In genomic region chr11:8597182-8597581, GRCh38 we compare ENCODE assay signal across 14 cellular contexts. TPM values are rescaled to one million over a fixed set of nuclear protein-coding genes. Genes with fewer than 3 reads are reported as not detected.
A peak's percentile ranks its signal among the peaks of the same experiment; 100 is the strongest.
DNase-seq lines count a peak whose midpoint lies in the region; FAIRE-seq and TF ChIP-seq lines count a peak whose summit lies in the region.
"Had no signal": no experiment of that assay in that cellular context is flagged by ENCODE, and none has a peak within 500 bp of the region (broad histone marks: within the 10 kb centered on the region; RNA-seq: fewer than 3 reads in every experiment).

No MANE protein-coding gene starts in this region.

- no peak for FAIRE-seq in bronchial epithelial cell (lab: Jason Lieb, UNC)

- H3K36me3 ChIP-seq in breast epithelium (no peaks in the 10 kb centered on the region), bronchial epithelial cell (ENCODE audit: control insufficient read depth, insufficient read depth, low read length) (no peaks in the 10 kb centered on the region)
- H3K36me3 ChIP-seq: thoracic aorta had no signal

- H3K27me3 Mint-ChIP-seq in MCF 10A (ENCODE audit: insufficient read depth, unreplicated experiment), result no peaks in the 10 kb centered on the region

- TF ChIP-seq CTCF in MCF 10A (IDR thresholded peaks at IDR 0.05; ENCODE audit: unreplicated experiment) (no peak), breast epithelium (IDR thresholded peaks at IDR 0.05) (no peak), bronchial epithelial cell (IDR thresholded peaks at IDR 0.05; ENCODE audit: insufficient read depth, low read length, severe bottlenecking) (no peak)

- H3K9me3 ChIP-seq in breast epithelium, result no peaks in the 10 kb centered on the region
- H3K9me3 ChIP-seq: psoas muscle, thoracic aorta had no signal

- intact Hi-C loops in MCF 10A (cut with micrococcal nuclease) (no loop called here), breast epithelium (cut with DNase I; ENCODE audit: low total_unique reads) (no loop called here)

- TF ChIP-seq POLR2A in breast epithelium (IDR thresholded peaks at IDR 0.05), result no peak

- H3K27ac Mint-ChIP-seq in MCF 10A (ENCODE audit: low read depth, unreplicated experiment), result no peak overlapping the region
- H3K27ac Mint-ChIP-seq: activated naive CD4-positive, alpha-beta T cell treated with anti-CD3 and anti-CD28 coated beads, Interleukin-2, amount 50 U/mL, for 24 hours had no signal

- no TSS peak for BruUV-seq in MCF 10A (replicated peaks; lab: Mats Ljungman, UMichigan)

- CTCF ChIA-PET in MCF 10A (lab: Yijun Ruan, JAX), result interaction anchor here (1.8 kb wide), 1 partner anchor 11 kb away, joined by 5 read pairs; no protein-coding TSS in a partner anchor

- no peaks in the 10 kb centered on the region for H3K36me3 Mint-ChIP-seq in MCF 10A (ENCODE audit: insufficient read depth, unreplicated experiment)

- no peak overlapping the region for H3K4me3 ChIP-seq in breast epithelium
- H3K4me3 ChIP-seq in bronchial epithelial cell (ENCODE audit: low read depth, low read length), result no peak overlapping the region
- H3K4me3 ChIP-seq: psoas muscle, thoracic aorta had no signal

- DNase-seq in MCF 10A (ENCODE audit: unreplicated experiment) (peak; percentile 51), breast epithelium (ENCODE audit: low spot score in 2 of 2) (no peak), NCI-H345 (lab: John Stamatoyannopoulos, UW) (peak; percentile 18), bronchial epithelial cell (ENCODE audit: low read depth) (peak; percentile 95), stromal cell of bone marrow (ENCODE audit: low read depth) (peak; percentile 82), putamen (ENCODE audit: low spot score) (no peak), hypothalamus (lab: John Stamatoyannopoulos, UW) (no peak), SHP77 (lab: John Stamatoyannopoulos, UW) (no peak)
- DNase-seq: midbrain; NK-92 treated with Interleukin-12 subunit alpha and Interleukin-12 subunit beta, amount 100 ng/mL, for 24 hours; psoas muscle had no signal

- no peak overlapping the region for H3K4me3 Mint-ChIP-seq in MCF 10A (ENCODE audit: unreplicated experiment)
- H3K4me3 Mint-ChIP-seq: activated naive CD4-positive, alpha-beta T cell treated with anti-CD3 and anti-CD28 coated beads, Interleukin-2, amount 50 U/mL, for 24 hours had no signal

- H3K27me3 ChIP-seq in breast epithelium (peaks cover 0 to 14% of the 10 kb centered on the region in 2 donors), bronchial epithelial cell (ENCODE audit: control insufficient read depth, insufficient read depth, low read length) (no peaks in the 10 kb centered on the region)

- H3K9me3 Mint-ChIP-seq in MCF 10A (ENCODE audit: unreplicated experiment), result peaks cover 7% of the 10 kb centered on the region
- H3K9me3 Mint-ChIP-seq: activated naive CD4-positive, alpha-beta T cell treated with anti-CD3 and anti-CD28 coated beads, Interleukin-2, amount 50 U/mL, for 24 hours had no signal

- POLR2A ChIA-PET in MCF 10A (lab: Yijun Ruan, JAX), result no interaction called here

- H3K4me1 Mint-ChIP-seq in MCF 10A (ENCODE audit: insufficient read depth, unreplicated experiment), result peaks cover 5% of the 10 kb centered on the region

- no peak overlapping the region for H3K27ac ChIP-seq in breast epithelium
- H3K27ac ChIP-seq: KMS-11, psoas muscle, thoracic aorta had no signal

- H3K4me1 ChIP-seq in breast epithelium, result peaks cover 0 to 5% of the 10 kb centered on the region in 2 donors

RNA-seq across cellular contexts. Expression of gene STK33, which starts 3.2 kb away (rescaled TPM):
- total RNA-seq in MCF 10A (2022) (0.20 and 0.58 TPM in 2 replicates), breast epithelium (1 to 10 TPM in 2 of 3 donors, under 1 TPM in 1; 0.33 to 2.4 (median 1.2) TPM), bronchial epithelial cell (0.53 and 0.77 TPM in 2 replicates)

Comparison
In these comparisons a context has a peak if more than half of its experiments do, and no peak if none do; other contexts are left out.
1. DNase-seq: peak in MCF 10A (single experiment), NCI-H345 (single experiment), bronchial epithelial cell (single experiment) and stromal cell of bone marrow (single experiment); none in breast epithelium (0 of 2), putamen (single experiment), hypothalamus (0 of 51) and SHP77 (0 of 2).